12 cellular contexts compared by ENCODE assay signal in the genomic region with DNA sequence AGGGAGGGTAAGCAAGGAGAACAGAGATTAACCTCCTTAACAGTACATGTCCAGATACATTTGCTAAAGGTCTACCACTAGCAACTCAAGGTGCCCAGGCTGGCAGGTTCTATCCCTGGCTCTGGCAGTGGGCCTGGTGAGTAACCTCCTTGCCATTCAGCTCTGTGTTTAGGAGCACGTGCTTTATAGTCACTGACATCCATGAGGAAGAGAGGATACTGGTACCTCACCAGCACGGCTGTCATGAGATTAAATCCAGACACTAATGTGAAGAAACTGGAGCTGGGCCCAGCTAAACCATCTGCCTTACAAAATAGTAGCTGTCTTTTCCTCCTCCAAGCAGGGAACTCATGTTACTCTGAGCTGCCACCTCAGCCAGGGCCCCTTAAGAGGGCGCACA. TPM values are rescaled to one million over a fixed set of nuclear protein-coding genes. Genes with fewer than 3 reads are reported as not detected.
A peak's percentile ranks its signal among the peaks of the same experiment; 100 is the strongest.
DNase-seq lines count a peak whose midpoint lies in the region; ATAC-seq and TF ChIP-seq lines count a peak whose summit lies in the region.
"Had no signal": no experiment of that assay in that cellular context is flagged by ENCODE, and none has a peak within 500 bp of the region (broad histone marks: within the 10 kb centered on the region; RNA-seq: fewer than 3 reads in every experiment).

No MANE protein-coding gene starts in this region.

- DNase-seq in AG10803 (ENCODE audit: low read depth) (peak; percentile 80), HT1080 (ENCODE audit: low read depth) (peak; percentile 63), cerebellar cortex (ENCODE audit: low spot score) (peak; percentile 54), myocyte (ENCODE audit: low read depth) (peak; percentile 33), NCI-H2107 treated with DMSO at 0.1 percent for 48 hours (lab: John Stamatoyannopoulos, UW; ENCODE audit: unreplicated experiment) (no peak), islet precursor cell (no peak)
- DNase-seq: activated naive CD8-positive, alpha-beta T cell treated with anti-CD3 and anti-CD28 coated beads, Interleukin-2, amount 50 U/mL, for 24 hours; effector CD4-positive, alpha-beta T cell; natural killer cell; RPMI8226 had no signal

- no peak for ATAC-seq in GM21576 (IDR thresholded peaks at IDR 0.05; ENCODE audit: unreplicated experiment)
- ATAC-seq in GM18519 (IDR thresholded peaks at IDR 0.05; ENCODE audit: low FRiP score, unreplicated experiment), result no peak
- ATAC-seq: activated naive CD8-positive, alpha-beta T cell treated with anti-CD3 and anti-CD28 coated beads, Interleukin-2, amount 50 U/mL, for 24 hours; natural killer cell had no signal

- no peak for TF ChIP-seq CTCF in AG10803 (conservative IDR thresholded peaks at IDR 0.05; ENCODE audit: low read length)

- H3K4me3 ChIP-seq in AG10803 (ENCODE audit: low read length), result no peak overlapping the region

RNA-seq across cellular contexts. Expression of gene GPRASP3, which starts 45.3 kb away (rescaled TPM):
- 0.40 and 0.71 TPM in 2 replicates for total RNA-seq in HT1080 (2014; rRNA removed; shearing (Covaris generic))
- polyA plus RNA-seq in HT1080 (2015; cell fraction: cytosol; rRNA removed), result 0.31 and 0.47 TPM in 2 replicates
- polyA plus RNA-seq in HT1080 (2015; cell fraction: nucleus; rRNA removed), result 0.32 and 0.54 TPM in 2 replicates
- total RNA-seq in myocyte, result 4.3 and 13.5 TPM in 2 replicates
- polyA plus RNA-seq in myocyte (2012), result 4.0 TPM

RNA-seq across cellular contexts. Expression of gene GPRASP2, which starts 53.5 kb away (rescaled TPM):
- 11.7 and 17.8 TPM in 2 replicates for total RNA-seq in HT1080 (2014; rRNA removed; shearing (Covaris generic))
- 5.2 and 6.4 TPM in 2 replicates for polyA plus RNA-seq in HT1080 (2015; cell fraction: cytosol; rRNA removed)
- 11.7 and 11.9 TPM in 2 replicates for polyA plus RNA-seq in HT1080 (2015; cell fraction: nucleus; rRNA removed)
- total RNA-seq in myocyte, result 6.6 and 11.0 TPM in 2 replicates
- polyA plus RNA-seq in myocyte (2012), result 9.7 TPM

Comparison
In these comparisons a context has a peak if more than half of its experiments do, and no peak if none do; other contexts are left out.
1. DNase-seq: peak in AG10803 (single experiment), HT1080 (single experiment), cerebellar cortex (single experiment) and myocyte (single experiment); none in NCI-H2107 treated with DMSO at 0.1 percent for 48 hours (single experiment) and islet precursor cell (single experiment).